Comparison of ENCODE assay signal across 8 cellular contexts in genomic region chr5:10250804-10251276, GRCh38. TPM values are rescaled to one million over a fixed set of nuclear protein-coding genes. Genes with fewer than 3 reads are reported as not detected.
DNase-seq lines count a peak whose midpoint lies in the region; ATAC-seq and TF ChIP-seq lines count a peak whose summit lies in the region.

No MANE protein-coding gene starts in this region.

- H3K36me3 ChIP-seq in SK-N-SH (replicated peaks in 1 of 2; ENCODE audit: control insufficient read depth in 1 of 2, insufficient read depth in 2 of 2, low read length in 1 of 2) (peaks cover 36 to 41% of the 10 kb centered on the region in 2 experiments), neuron (ENCODE audit: insufficient read depth, low read length) (peaks cover 33% of the 10 kb centered on the region)

- peak overlapping the region; percentile 99 for H3K4me3 Mint-ChIP-seq in endothelial cell (ENCODE audit: unreplicated experiment)

- peak overlapping the region; percentile 98 for H3K9ac ChIP-seq in SK-N-SH

- peak overlapping the region; percentile 93 to 98 for H3K4me3 ChIP-seq in SK-N-SH (ENCODE audit: low read depth in 2 of 2, low read length in 1 of 2)
- H3K4me3 ChIP-seq in neuron (ENCODE audit: low read length) = peak overlapping the region; percentile 99

- H3K27ac ChIP-seq in SK-N-SH (ENCODE audit: low read depth in 2 of 2, low read length in 1 of 2) = peak overlapping the region; percentile 94 to 98

- TF ChIP-seq RAD21 in SK-N-SH (IDR thresholded peaks at IDR 0.05; ENCODE audit: low read length) = no peak

- no peaks in the 10 kb centered on the region for H3K9me3 Mint-ChIP-seq in endothelial cell (ENCODE audit: unreplicated experiment)

- no peak for TF ChIP-seq EP300 in SK-N-SH (IDR thresholded peaks at IDR 0.05; ENCODE audit: borderline replicate concordance in 1 of 2, low read depth in 1 of 2, low read length in 1 of 2)

- peak; percentile 53 for DNase-seq in DMS 273 (lab: John Stamatoyannopoulos, UW; ENCODE audit: unreplicated experiment)
- DNase-seq in DMS 273 treated with DMSO at 0.1 percent for 48 hours (lab: John Stamatoyannopoulos, UW) = no peak
- DNase-seq in SK-N-SH = peak; percentile 31
- peak; percentile 15 for DNase-seq in endothelial cell (ENCODE audit: low spot score)
- no peak for DNase-seq in NCI-H1417 (lab: John Stamatoyannopoulos, UW)

- H3K4me1 ChIP-seq in SK-N-SH (ENCODE audit: control insufficient read depth in 1 of 2, insufficient read depth in 2 of 2, low read depth in 1 of 2, low read length in 1 of 2) (peaks cover 7 to 20% of the 10 kb centered on the region in 2 experiments; a peak in 3 of 4 replicates), neuron (ENCODE audit: insufficient read depth, low read length) (peaks cover 13% of the 10 kb centered on the region)

- peaks cover 22% of the 10 kb centered on the region for H3K4me1 Mint-ChIP-seq in endothelial cell (ENCODE audit: unreplicated experiment)

- TF ChIP-seq CTCF in SK-N-SH (IDR thresholded peaks at IDR 0.05) = no peak
- no peak for TF ChIP-seq CTCF in endothelial cell (IDR thresholded peaks at IDR 0.05; ENCODE audit: unreplicated experiment)

- peak; percentile 18 for ATAC-seq in HG02938 (IDR thresholded peaks at IDR 0.05; ENCODE audit: unreplicated experiment)
- no peak for ATAC-seq in GM18861 (IDR thresholded peaks at IDR 0.05; ENCODE audit: unreplicated experiment)

- POLR2A ChIA-PET in SK-N-SH (lab: Yijun Ruan, JAX) = interaction anchor here (1.1 to 2.7 kb wide), 4 partner anchors 13 to 104 kb away, joined by 3 to 11 read pairs (median 6); partner anchors contain the start of gene MARCHF6

- H3K9me3 ChIP-seq in SK-N-SH (no peaks in the 10 kb centered on the region), neuron (ENCODE audit: low read length) (no peaks in the 10 kb centered on the region)

- CTCF ChIA-PET in SK-N-SH (lab: Yijun Ruan, JAX) = interaction anchor here (1.0 to 1.2 kb wide), 2 partner anchors 12 to 17 kb away, joined by 3 read pairs; no protein-coding TSS in a partner anchor

- H2AFZ ChIP-seq in SK-N-SH (ENCODE audit: low read depth) = peak overlapping the region; percentile 62; the same call in 1 of the 2 replicates
- peak overlapping the region; percentile 79 for H2AFZ ChIP-seq in neuron (ENCODE audit: low read depth, low read length)

- H3K27me3 ChIP-seq in SK-N-SH (ENCODE audit: insufficient read depth) (no peaks in the 10 kb centered on the region), neuron (ENCODE audit: insufficient read depth, low read length) (no peaks in the 10 kb centered on the region)

- peaks cover 10% of the 10 kb centered on the region for H3K27me3 Mint-ChIP-seq in endothelial cell (ENCODE audit: unreplicated experiment)

- H3K9me2 ChIP-seq in SK-N-SH = no peaks in the 10 kb centered on the region

- H4K20me1 ChIP-seq in SK-N-SH (ENCODE audit: insufficient read depth) = peaks cover 45% of the 10 kb centered on the region

- H3K79me2 ChIP-seq in SK-N-SH (ENCODE audit: insufficient read depth) = peaks cover 83% of the 10 kb centered on the region

- H3K4me2 ChIP-seq in SK-N-SH = peak overlapping the region; percentile 90

- H3F3A ChIP-seq in SK-N-SH (replicated peaks; ENCODE audit: insufficient read depth) = peaks cover 4% of the 10 kb centered on the region

- peaks cover 13% of the 10 kb centered on the region for H3K36me3 Mint-ChIP-seq in endothelial cell (ENCODE audit: low read depth, unreplicated experiment)

- under 1% methylated on average over 21 of the region's 21 CpGs for WGBS in SK-N-SH (ENCODE audit: low lambda C conversion rate)

- peak overlapping the region; percentile 91 for H3K27ac Mint-ChIP-seq in endothelial cell (ENCODE audit: unreplicated experiment)

TF ChIP-seq in SK-N-SH, 30 proteins besides CTCF, POLR2A, EP300 and RAD21:
- TF ChIP-seq PBX3 (IDR thresholded peaks at IDR 0.05) (no peak), TEAD4 (IDR thresholded peaks at IDR 0.05; ENCODE audit: borderline replicate concordance, insufficient read depth) (no peak), FOSL2 (IDR thresholded peaks at IDR 0.05; ENCODE audit: borderline replicate concordance, low read depth) (no peak), SMC3 (IDR thresholded peaks at IDR 0.05; ENCODE audit: low read depth, low read length) (no peak), REST (IDR thresholded peaks at IDR 0.05; ENCODE audit: low read depth, low read length) (peak; percentile 69; the same call in 1 of the 2 replicates), RCOR1 (IDR thresholded peaks at IDR 0.05; ENCODE audit: low read length) (no peak), POLR2AphosphoS5 (IDR thresholded peaks at IDR 0.05; ENCODE audit: low read depth, low read length) (no peak), MXI1 (IDR thresholded peaks at IDR 0.05; ENCODE audit: low read depth, low read length) (peak; percentile 28), TCF12 (IDR thresholded peaks at IDR 0.05) (no peak)
- TF ChIP-seq, protein P1, sequence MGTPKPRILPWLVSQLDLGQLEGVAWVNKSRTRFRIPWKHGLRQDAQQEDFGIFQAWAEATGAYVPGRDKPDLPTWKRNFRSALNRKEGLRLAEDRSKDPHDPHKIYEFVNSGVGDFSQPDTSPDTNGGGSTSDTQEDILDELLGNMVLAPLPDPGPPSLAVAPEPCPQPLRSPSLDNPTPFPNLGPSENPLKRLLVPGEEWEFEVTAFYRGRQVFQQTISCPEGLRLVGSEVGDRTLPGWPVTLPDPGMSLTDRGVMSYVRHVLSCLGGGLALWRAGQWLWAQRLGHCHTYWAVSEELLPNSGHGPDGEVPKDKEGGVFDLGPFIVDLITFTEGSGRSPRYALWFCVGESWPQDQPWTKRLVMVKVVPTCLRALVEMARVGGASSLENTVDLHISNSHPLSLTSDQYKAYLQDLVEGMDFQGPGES (IDR thresholded peaks at IDR 0.05; ENCODE audit: low read depth, low read length) = no peak

RNA-seq across cellular contexts. Expression of gene CCT5, which starts 0.8 kb away (rescaled TPM):
- 378 and 472 TPM in 2 replicates for polyA plus RNA-seq in SK-N-SH (2012; rRNA removed)
- 485 and 492 TPM in 2 replicates for polyA plus RNA-seq in SK-N-SH (2012; cell fraction: cytosol; rRNA removed)
- 288 and 386 TPM in 2 replicates for polyA plus RNA-seq in SK-N-SH (2012; cell fraction: nucleus; rRNA removed)
- total RNA-seq in endothelial cell (ENCODE audit: unreplicated experiment) = 244 TPM

RNA-seq across cellular contexts. Expression of gene ATPSCKMT, which starts 1.2 kb away (rescaled TPM):
- 16.6 and 31.9 TPM in 2 replicates for polyA plus RNA-seq in SK-N-SH (2012; rRNA removed)
- 27.1 and 31.5 TPM in 2 replicates for polyA plus RNA-seq in SK-N-SH (2012; cell fraction: cytosol; rRNA removed)
- 13.9 and 14.7 TPM in 2 replicates for polyA plus RNA-seq in SK-N-SH (2012; cell fraction: nucleus; rRNA removed)
- total RNA-seq in endothelial cell (ENCODE audit: unreplicated experiment) = 14.4 TPM

RNA-seq across cellular contexts. Expression of gene CMBL, which starts 56.9 kb away (rescaled TPM):
- 42.9 and 61.0 TPM in 2 replicates for polyA plus RNA-seq in SK-N-SH (2012; rRNA removed)
- 35.4 and 47.5 TPM in 2 replicates for polyA plus RNA-seq in SK-N-SH (2012; cell fraction: cytosol; rRNA removed)
- polyA plus RNA-seq in SK-N-SH (2012; cell fraction: nucleus; rRNA removed) = 15.4 and 21.3 TPM in 2 replicates
- total RNA-seq in endothelial cell (ENCODE audit: unreplicated experiment) = 13.1 TPM

Comparison
In these comparisons a context has a peak if more than half of its experiments do, and no peak if none do; other contexts are left out.
1. DNase-seq: peak in DMS 273 (single experiment), SK-N-SH (single experiment) and endothelial cell (single experiment); none in DMS 273 treated with DMSO at 0.1 percent for 48 hours (single experiment) and NCI-H1417 (0 of 3).